In genomic region chr6:24330137-24330732, GRCh38 we compare ENCODE assay signal across 1 cellular context.
A peak's percentile ranks its signal among the peaks of the same experiment; 100 is the strongest.
TF ChIP-seq lines count a peak whose summit lies in the region.

No MANE protein-coding gene starts in this region.

TF ChIP-seq in HepG2, 621 proteins besides CTCF, POLR2A, EP300 and RAD21 (continued from another document):
- TF ChIP-seq PAXIP1 (CRISPR knock-in tag; conservative IDR thresholded peaks at IDR 0.05) (peak; percentile 97), ZNF432 (CRISPR knock-in tag; IDR thresholded peaks at IDR 0.05; ENCODE audit: borderline replicate concordance) (no peak), ZBTB26 (CRISPR knock-in tag; IDR thresholded peaks at IDR 0.05; ENCODE audit: borderline replicate concordance) (no peak), ZNF598 (CRISPR knock-in tag; IDR thresholded peaks at IDR 0.05; ENCODE audit: borderline replicate concordance) (no peak), FOXP1 (IDR thresholded peaks at IDR 0.05) (0 out of 2 replicates have a peak, but pooled peaks have one; percentile 42), FOXP1 (CRISPR knock-in tag; IDR thresholded peaks at IDR 0.05) (peak; percentile 92; the same call in 1 of the 2 replicates), ZBTB10 (CRISPR knock-in tag; IDR thresholded peaks at IDR 0.05; ENCODE audit: borderline replicate concordance) (0 out of 2 replicates have a peak, but pooled peaks have one; percentile 51), HIVEP1 (CRISPR knock-in tag; IDR thresholded peaks at IDR 0.05) (no peak), RELA (CRISPR knock-in tag; IDR thresholded peaks at IDR 0.05) (no peak), CBX5 (CRISPR knock-in tag; IDR thresholded peaks at IDR 0.05; ENCODE audit: borderline replicate concordance) (no peak), ZNF543 (CRISPR knock-in tag; IDR thresholded peaks at IDR 0.05) (no peak), MED8 (CRISPR knock-in tag; IDR thresholded peaks at IDR 0.05; ENCODE audit: insufficient replicate concordance) (peak; percentile 40), GMEB1 (CRISPR knock-in tag; IDR thresholded peaks at IDR 0.05; ENCODE audit: borderline replicate concordance) (no peak; the same call in 1 of the 2 replicates)
- TF ChIP-seq, protein P1, sequence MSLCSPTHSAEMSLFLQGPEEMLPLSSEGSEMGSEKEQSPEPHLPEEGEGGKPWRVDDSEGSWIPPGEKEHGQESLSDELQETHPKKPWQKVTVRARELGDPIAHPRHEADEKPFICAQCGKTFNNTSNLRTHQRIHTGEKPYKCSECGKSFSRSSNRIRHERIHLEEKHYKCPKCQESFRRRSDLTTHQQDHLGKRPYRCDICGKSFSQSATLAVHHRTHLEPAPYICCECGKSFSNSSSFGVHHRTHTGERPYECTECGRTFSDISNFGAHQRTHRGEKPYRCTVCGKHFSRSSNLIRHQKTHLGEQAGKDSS (CRISPR knock-in tag; IDR thresholded peaks at IDR 0.05; ENCODE audit: borderline replicate concordance, low read depth), result no peak
- TF ChIP-seq, protein P2, sequence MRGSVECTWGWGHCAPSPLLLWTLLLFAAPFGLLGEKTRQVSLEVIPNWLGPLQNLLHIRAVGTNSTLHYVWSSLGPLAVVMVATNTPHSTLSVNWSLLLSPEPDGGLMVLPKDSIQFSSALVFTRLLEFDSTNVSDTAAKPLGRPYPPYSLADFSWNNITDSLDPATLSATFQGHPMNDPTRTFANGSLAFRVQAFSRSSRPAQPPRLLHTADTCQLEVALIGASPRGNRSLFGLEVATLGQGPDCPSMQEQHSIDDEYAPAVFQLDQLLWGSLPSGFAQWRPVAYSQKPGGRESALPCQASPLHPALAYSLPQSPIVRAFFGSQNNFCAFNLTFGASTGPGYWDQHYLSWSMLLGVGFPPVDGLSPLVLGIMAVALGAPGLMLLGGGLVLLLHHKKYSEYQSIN (CRISPR knock-in tag; IDR thresholded peaks at IDR 0.05; ENCODE audit: borderline replicate concordance), result no peak
